In the genomic region with DNA sequence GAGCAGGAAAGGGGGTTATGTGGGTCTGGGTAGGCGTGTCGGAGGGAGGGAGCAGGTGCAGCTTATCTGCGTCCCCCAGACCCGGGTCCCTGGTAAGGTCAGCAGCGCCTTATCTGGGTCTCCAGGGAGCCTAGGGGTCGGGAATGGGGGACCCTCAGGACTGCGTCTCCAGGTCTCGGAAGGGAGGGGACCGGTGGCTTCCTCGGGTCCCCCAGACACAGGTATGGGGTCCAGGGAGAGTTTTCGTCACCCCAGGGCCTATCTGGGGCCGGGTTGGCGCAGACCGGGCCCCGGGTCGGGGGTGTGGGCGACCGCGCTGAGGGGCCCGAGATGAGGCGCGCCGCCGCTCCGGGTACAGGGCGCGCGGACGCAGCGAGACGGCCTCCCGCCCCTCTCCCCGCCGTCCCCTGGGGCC, we compare ENCODE assay signal across 8 cellular contexts. TPM values are rescaled to one million over a fixed set of nuclear protein-coding genes. Genes with fewer than 3 reads are reported as not detected.
DNase-seq lines count a peak whose midpoint lies in the region; ATAC-seq, FAIRE-seq and TF ChIP-seq lines count a peak whose summit lies in the region.

No MANE protein-coding gene starts in this region.

- FAIRE-seq in GM12891 (lab: Jason Lieb, UNC), result no peak

- H3K27ac Mint-ChIP-seq in CD14-positive monocyte (peak overlapping the region; percentile 96 to 99 (median 97)), natural killer cell (peak overlapping the region; percentile 82 to 86)

- TF ChIP-seq CTCF in CD14-positive monocyte (IDR thresholded peaks at IDR 0.05) (no peak), colonic mucosa (IDR thresholded peaks at IDR 0.05) (no peak), natural killer cell (IDR thresholded peaks at IDR 0.05) (no peak)

- intact Hi-C loops in CD14-positive monocyte (cut with micrococcal nuclease), result loop anchor here (5.0 to 10.0 kb wide), 2 partner anchors 95 to 278 kb away; no protein-coding TSS in a partner anchor
- intact Hi-C loops in colonic mucosa (cut with DNase I), result loop anchor here (10.0 kb wide), 1 partner anchor 278 kb away; no protein-coding TSS in a partner anchor
- intact Hi-C loops in natural killer cell (cut with micrococcal nuclease), result loop anchor here (1.0 to 2.0 kb wide), 3 partner anchors 78 to 151 kb away; a partner anchor contains a TSS

- TF ChIP-seq POLR2A in GM12891 (IDR thresholded peaks at IDR 0.05; ENCODE audit: low read depth, low read length), result no peak

- H3K4me1 Mint-ChIP-seq in CD14-positive monocyte (peaks cover 73% of the 10 kb centered on the region), natural killer cell (peaks cover 82 to 86% of the 10 kb centered on the region in 2 donors)

- peak overlapping the region; percentile 96 to 98 for H3K9ac ChIP-seq in colonic mucosa (ENCODE audit: low read depth in 2 of 2, low read length in 2 of 2)

- no peaks in the 10 kb centered on the region for H3K27me3 ChIP-seq in colonic mucosa

- peak overlapping the region; percentile 96 for H3K4me3 ChIP-seq in colonic mucosa

- H3K27me3 Mint-ChIP-seq in CD14-positive monocyte (ENCODE audit: low read depth in 3 of 3) (peaks cover 0 to 4% (median 1%) of the 10 kb centered on the region in 3 donors), natural killer cell (ENCODE audit: low read depth in 2 of 2) (no peaks in the 10 kb centered on the region)

- H3K36me3 Mint-ChIP-seq in CD14-positive monocyte (peaks cover 28 to 42% of the 10 kb centered on the region in 2 donors), natural killer cell (peaks cover 7% of the 10 kb centered on the region)

- no peak for DNase-seq in CD14-positive monocyte (ENCODE audit: low spot score)
- peak; percentile 19 for DNase-seq in M059J (ENCODE audit: low read depth)
- no peak for DNase-seq in colonic mucosa
- no peak for DNase-seq in natural killer cell
- DNase-seq in NCI-H1694 treated with DMSO at 0.1 percent for 48 hours (lab: John Stamatoyannopoulos, UW), result no peak
- DNase-seq in inferior parietal cortex (ENCODE audit: extremely low spot score), result no peak
- no peak for DNase-seq in GM12891 (ENCODE audit: insufficient read length, low spot score)

- H3K4me1 ChIP-seq in colonic mucosa, result peaks cover 22% of the 10 kb centered on the region

- no peaks in the 10 kb centered on the region for H3K9me3 ChIP-seq in colonic mucosa

- H3K4me3 Mint-ChIP-seq in CD14-positive monocyte (peak overlapping the region; percentile 97 to 98), natural killer cell (peak overlapping the region; percentile 97)

- H3K9me3 Mint-ChIP-seq in CD14-positive monocyte (no peaks in the 10 kb centered on the region), natural killer cell (no peaks in the 10 kb centered on the region)

- ATAC-seq in GM21390 (IDR thresholded peaks at IDR 0.05; ENCODE audit: unreplicated experiment) (peak; percentile 8), natural killer cell (peak in 2 of 3 donors; percentile 5 to 19)

- H3K36me3 ChIP-seq in colonic mucosa, result no peaks in the 10 kb centered on the region

- peak overlapping the region; percentile 86 for H3K27ac ChIP-seq in colonic mucosa

TF ChIP-seq in GM12891, 5 proteins besides CTCF, POLR2A, EP300 and RAD21:
- TF ChIP-seq POLR2AphosphoS5 (IDR thresholded peaks at IDR 0.05; ENCODE audit: low read depth, low read length), result no peak; the same call in 1 of the 2 replicates
- TF ChIP-seq TAF1 (IDR thresholded peaks at IDR 0.05; ENCODE audit: low read depth, low read length), result no peak
- TF ChIP-seq SPI1 (IDR thresholded peaks at IDR 0.05; ENCODE audit: low read depth, low read length), result no peak
- TF ChIP-seq PAX5 (IDR thresholded peaks at IDR 0.05; ENCODE audit: insufficient read depth, low read length, severe bottlenecking), result no peak

RNA-seq across cellular contexts. Expression of a gene that starts 0.3 kb away (rescaled TPM):
- polyA plus RNA-seq in CD14-positive monocyte, result 10 to 100 TPM in 1 of 2 donors, 1 to 10 TPM in 1; 6.2 to 14.7 TPM
- total RNA-seq in M059J (2014; rRNA removed; shearing (Covaris generic)), result 6.2 and 7.7 TPM in 2 replicates
- total RNA-seq in colonic mucosa (10 to 100 TPM; 17.7 to 18.6 TPM), natural killer cell (10 to 100 TPM; 13.5 to 16.6 (median 15.1) TPM)
- 11.4 TPM for polyA plus RNA-seq in GM12891 (2012; ENCODE audit: low read depth, missing spikeins)

RNA-seq across cellular contexts. Expression of a gene that starts 0.5 kb away (rescaled TPM):
- 10 to 100 TPM; 11.8 to 22.8 TPM for polyA plus RNA-seq in CD14-positive monocyte
- 76.5 and 111 TPM in 2 replicates for total RNA-seq in M059J (2014; rRNA removed; shearing (Covaris generic))
- total RNA-seq in colonic mucosa (10 to 100 TPM; 26.9 to 36.3 TPM), natural killer cell (10 to 100 TPM in 2 of 3 donors, 1 to 10 TPM in 1; 9.7 to 14.5 (median 13.2) TPM)
- 10.7 TPM for polyA plus RNA-seq in GM12891 (2012; ENCODE audit: low read depth, missing spikeins)
